Comparison of ENCODE assay signal across 8 cellular contexts in the genomic region with DNA sequence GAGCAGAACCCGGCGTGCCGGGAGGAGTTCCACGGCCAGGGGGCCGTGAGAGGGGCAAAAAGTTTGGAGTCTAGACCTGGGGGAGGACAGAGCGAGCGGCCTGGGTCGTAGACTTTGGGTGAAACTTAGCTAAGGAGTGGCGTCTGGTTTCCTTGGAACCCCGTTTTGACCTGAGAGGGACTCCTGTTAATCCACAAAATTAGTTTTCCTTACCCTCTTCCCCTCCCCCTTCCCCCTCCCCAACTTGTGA. TPM values are rescaled to one million over a fixed set of nuclear protein-coding genes. Genes with fewer than 3 reads are reported as not detected.
DNase-seq lines count a peak whose midpoint lies in the region; ATAC-seq and TF ChIP-seq lines count a peak whose summit lies in the region.

No MANE protein-coding gene starts in this region.

- peaks cover 21% of the 10 kb centered on the region for H3K4me1 ChIP-seq in lower lobe of right lung
- no peaks in the 10 kb centered on the region for H3K4me1 ChIP-seq in urinary bladder (ENCODE audit: insufficient read depth)

- TF ChIP-seq CTCF in astrocyte of the cerebellum (IDR thresholded peaks at IDR 0.05; ENCODE audit: low read depth, low read length, missing control alignments) (no peak), lower lobe of right lung (IDR thresholded peaks at IDR 0.05) (no peak)

- intact Hi-C loops in lower lobe of right lung (cut with DNase I): no loop called here

- ATAC-seq in HG03025 (IDR thresholded peaks at IDR 0.05; ENCODE audit: low FRiP score, unreplicated experiment): peak; percentile 2
- no peak for ATAC-seq in lower lobe of right lung
- no peak for ATAC-seq in GM18870 (IDR thresholded peaks at IDR 0.05; ENCODE audit: unreplicated experiment)
- ATAC-seq in GM21619 (IDR thresholded peaks at IDR 0.05; ENCODE audit: unreplicated experiment): no peak

- H3K36me3 ChIP-seq in lower lobe of right lung: peaks cover 5% of the 10 kb centered on the region
- peaks cover 1% of the 10 kb centered on the region for H3K36me3 ChIP-seq in urinary bladder (ENCODE audit: insufficient read depth)

- no peaks in the 10 kb centered on the region for H3K27me3 ChIP-seq in lower lobe of right lung (ENCODE audit: low read depth)

- no peaks in the 10 kb centered on the region for H3K9me3 ChIP-seq in lower lobe of right lung

- in situ Hi-C loops in astrocyte of the cerebellum (cut with HindIII; ENCODE audit: low sequenced_read_pairs): no loop called here

- H3K27ac ChIP-seq in lower lobe of right lung (peak overlapping the region; percentile 95), urinary bladder (ENCODE audit: low read depth) (peak overlapping the region; percentile 88)

- H3K4me3 ChIP-seq in astrocyte of the cerebellum (ENCODE audit: low read depth, low read length) (peak overlapping the region; percentile 96), lower lobe of right lung (peak overlapping the region; percentile 95), urinary bladder (ENCODE audit: low read depth, low read length) (peak overlapping the region; percentile 75)

- DNase-seq in AG08395 (ENCODE audit: low spot score): peak; percentile 8
- DNase-seq in astrocyte of the cerebellum (ENCODE audit: low read depth): no peak
- no peak for DNase-seq in lower lobe of right lung
- DNase-seq in NCI-H128 (lab: John Stamatoyannopoulos, UW; ENCODE audit: unreplicated experiment): no peak

- under 1% methylated on average over 10 of the region's 10 CpGs for WGBS in urinary bladder

RNA-seq across cellular contexts. Expression of a gene that starts 0.6 kb away (rescaled TPM):
- total RNA-seq in lower lobe of right lung (28.3 TPM), urinary bladder (29.3 TPM)
- 20.9 TPM for polyA plus RNA-seq in urinary bladder

RNA-seq across cellular contexts. Expression of a gene that starts 0.7 kb away (rescaled TPM):
- total RNA-seq in lower lobe of right lung: 6.9 TPM
- 7.4 TPM for total RNA-seq in urinary bladder
- polyA plus RNA-seq in urinary bladder: 2.3 TPM
